ENCODE assay signal across 30 cellular contexts in the genomic region with DNA sequence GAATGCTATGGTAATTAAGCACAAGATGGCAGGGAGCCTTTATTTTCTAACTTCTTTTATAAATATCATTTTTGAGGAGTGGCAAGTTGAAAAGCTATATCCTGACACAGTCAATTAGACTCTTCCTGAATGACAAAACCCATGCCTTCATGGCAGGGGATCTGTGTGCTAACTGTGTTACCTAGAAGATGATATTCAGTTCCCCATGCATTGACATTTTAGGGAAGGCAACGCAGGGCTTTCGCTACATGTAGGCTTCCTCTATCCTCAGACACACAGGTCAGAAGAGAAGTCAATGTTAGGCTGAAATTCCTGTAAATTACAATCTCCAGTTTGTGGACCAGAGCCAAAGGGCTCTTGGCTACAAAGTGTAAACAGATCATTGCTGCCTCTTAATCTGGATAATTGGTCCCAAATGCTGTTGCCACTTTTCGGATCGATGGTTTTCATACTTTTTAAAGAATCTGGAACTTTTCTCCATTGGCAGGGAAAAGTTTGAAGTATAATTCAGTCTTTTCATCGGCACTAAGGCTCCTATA. TPM values are rescaled to one million over a fixed set of nuclear protein-coding genes. Genes with fewer than 3 reads are reported as not detected.
"Had no signal": no experiment of that assay in that cellular context is flagged by ENCODE, and none has a peak within 500 bp of the region (broad histone marks: within the 10 kb centered on the region; RNA-seq: fewer than 3 reads in every experiment).

No MANE protein-coding gene starts in this region.

- H3K27me3 ChIP-seq: ascending aorta, body of pancreas, Peyer's patch, SJCRH30 had no signal

- H3K9me3 ChIP-seq: ascending aorta, body of pancreas, Peyer's patch, SJCRH30 had no signal

- H3K27ac Mint-ChIP-seq: activated CD8-positive, alpha-beta memory T cell treated with anti-CD3 and anti-CD28 coated beads, Interleukin-2, amount 10 ng/mL, durations not matched to agents 7 days and 5 days; activated CD8-positive, alpha-beta T cell treated with anti-CD3 and anti-CD28 coated beads, Interleukin-2, amount 10 ng/mL, durations not matched to agents 7 days and 5 days; activated naive CD4-positive, alpha-beta T cell treated with anti-CD3 and anti-CD28 coated beads, Interleukin-2, amount 50 U/mL, for 24 hours; activated T-cell treated with anti-CD3 and anti-CD28 coated beads, Interleukin-2, amount 50 U/mL, for 24 hours; activated T-helper 1 cell treated with anti-CD3 and anti-CD28 coated beads, Interleukin-12 subunit alpha, Interleukin-12 subunit beta, Interleukin-2, Interleukin-4 antibody, amounts not matched to agents 30 ng/mL and 10 ng/mL and 1 ng/mL, durations not matched to agents 14 hours and 24 hours and 36 hours; T-helper 1 cell treated with Interleukin-12 subunit alpha and Interleukin-12 subunit beta and Interleukin-4 antibody, amounts not matched to agents 30 μg/mL and 1 μg/mL, for 36 hours had no signal

- H3K9me3 Mint-ChIP-seq: activated naive CD4-positive, alpha-beta T cell treated with anti-CD3 and anti-CD28 coated beads, Interleukin-2, amount 50 U/mL, for 24 hours; activated T-cell treated with anti-CD3 and anti-CD28 coated beads, Interleukin-2, amount 50 U/mL, for 24 hours; activated T-helper 1 cell treated with anti-CD3 and anti-CD28 coated beads, Interleukin-12 subunit alpha, Interleukin-12 subunit beta, Interleukin-2, Interleukin-4 antibody, amounts not matched to agents 30 ng/mL and 10 ng/mL and 1 ng/mL, durations not matched to agents 14 hours and 24 hours and 36 hours; central memory CD8-positive, alpha-beta T cell; T-helper 1 cell treated with Interleukin-12 subunit alpha and Interleukin-12 subunit beta and Interleukin-4 antibody, amounts not matched to agents 30 μg/mL and 1 μg/mL, for 36 hours had no signal

- H3K27me3 Mint-ChIP-seq: activated CD8-positive, alpha-beta memory T cell treated with anti-CD3 and anti-CD28 coated beads, Interleukin-2, amount 10 ng/mL, durations not matched to agents 7 days and 5 days had no signal

- DNase-seq: activated CD4-positive, alpha-beta T cell treated with anti-CD3 and anti-CD28 coated beads for 4 hours; activated CD4-positive, alpha-beta T cell treated with anti-CD3 and anti-CD28 coated beads, Interleukin-2, amount 50 U/mL, for 4 hours; activated CD8-positive, alpha-beta memory T cell treated with anti-CD3 and anti-CD28 coated beads, Interleukin-2, amount 10 ng/mL, durations not matched to agents 7 days and 5 days; activated CD8-positive, alpha-beta T cell treated with anti-CD3 and anti-CD28 coated beads, Interleukin-2, amount 10 ng/mL, durations not matched to agents 7 days and 5 days; activated effector memory CD4-positive, alpha-beta T cell treated with Interleukin-2 at 50 U/mL for 16 hours; activated naive CD4-positive, alpha-beta T cell; activated T-cell treated with anti-CD3 and anti-CD28 coated beads, Interleukin-2, amount 50 U/mL, for 24 hours; amniotic stem cell; body of pancreas; Kasumi-1; KBM-7; NCI-H1048; NCI-H146; NCI-H187 treated with DMSO at 0.1 percent for 48 hours; NCI-H2081 treated with DMSO at 0.1 percent for 48 hours; NCI-H2227 treated with DMSO at 0.1 percent for 48 hours; NCI-H446 treated with DMSO at 0.1 percent for 48 hours; NCI-H526; NCI-H774; NK-92 treated with Interleukin-12 subunit alpha and Interleukin-12 subunit beta, amount 100 ng/mL, for 24 hours; Peyer's patch; Right ventricle myocardium superior; SJCRH30 had no signal

- H3K4me3 Mint-ChIP-seq: activated CD8-positive, alpha-beta memory T cell treated with anti-CD3 and anti-CD28 coated beads, Interleukin-2, amount 10 ng/mL, durations not matched to agents 7 days and 5 days; activated CD8-positive, alpha-beta T cell treated with anti-CD3 and anti-CD28 coated beads, Interleukin-2, amount 10 ng/mL, durations not matched to agents 7 days and 5 days; activated naive CD4-positive, alpha-beta T cell treated with anti-CD3 and anti-CD28 coated beads, Interleukin-2, amount 50 U/mL, for 24 hours; activated T-cell treated with anti-CD3 and anti-CD28 coated beads, Interleukin-2, amount 50 U/mL, for 24 hours; activated T-helper 1 cell treated with anti-CD3 and anti-CD28 coated beads, Interleukin-12 subunit alpha, Interleukin-12 subunit beta, Interleukin-2, Interleukin-4 antibody, amounts not matched to agents 30 ng/mL and 10 ng/mL and 1 ng/mL, durations not matched to agents 14 hours and 24 hours and 36 hours; central memory CD8-positive, alpha-beta T cell; T-helper 1 cell treated with Interleukin-12 subunit alpha and Interleukin-12 subunit beta and Interleukin-4 antibody, amounts not matched to agents 30 μg/mL and 1 μg/mL, for 36 hours had no signal

- H3K36me3 Mint-ChIP-seq: activated CD8-positive, alpha-beta memory T cell treated with anti-CD3 and anti-CD28 coated beads, Interleukin-2, amount 10 ng/mL, durations not matched to agents 7 days and 5 days; activated naive CD4-positive, alpha-beta T cell treated with anti-CD3 and anti-CD28 coated beads, Interleukin-2, amount 50 U/mL, for 24 hours had no signal

- H3K27ac ChIP-seq: ascending aorta, body of pancreas, Peyer's patch, RWPE1, SJCRH30 had no signal

- H3K4me3 ChIP-seq: ascending aorta, body of pancreas, Peyer's patch, SJCRH30 had no signal

- H3K4me1 Mint-ChIP-seq: activated CD8-positive, alpha-beta memory T cell treated with anti-CD3 and anti-CD28 coated beads, Interleukin-2, amount 10 ng/mL, durations not matched to agents 7 days and 5 days; activated naive CD4-positive, alpha-beta T cell treated with anti-CD3 and anti-CD28 coated beads, Interleukin-2, amount 50 U/mL, for 24 hours; central memory CD8-positive, alpha-beta T cell had no signal

- ATAC-seq: activated CD4-positive, CD25-positive, alpha-beta regulatory T cell treated with anti-CD3 and anti-CD28 coated beads, Interleukin-2, amount 50 U/mL, for 24 hours; activated CD8-positive, alpha-beta memory T cell treated with anti-CD3 and anti-CD28 coated beads, Interleukin-2, amount 10 ng/mL, durations not matched to agents 7 days and 5 days; activated CD8-positive, alpha-beta T cell treated with anti-CD3 and anti-CD28 coated beads, Interleukin-2, amount 10 ng/mL, durations not matched to agents 7 days and 5 days; body of pancreas had no signal

- H3K36me3 ChIP-seq: ascending aorta, Peyer's patch, SJCRH30 had no signal

- H3K4me1 ChIP-seq: body of pancreas, Peyer's patch, SJCRH30 had no signal

RNA-seq across cellular contexts. Expression of a gene that starts 22.6 kb away (rescaled TPM):
- total RNA-seq: activated CD8-positive, alpha-beta memory T cell treated with anti-CD3 and anti-CD28 coated beads, Interleukin-2, amount 10 ng/mL, durations not matched to agents 7 days and 5 days; activated CD8-positive, alpha-beta T cell treated with anti-CD3 and anti-CD28 coated beads, Interleukin-2, amount 10 ng/mL, durations not matched to agents 7 days and 5 days; activated T-helper 1 cell treated with anti-CD3 and anti-CD28 coated beads, Interleukin-12 subunit alpha, Interleukin-12 subunit beta, Interleukin-2, Interleukin-4 antibody, amounts not matched to agents 30 ng/mL and 10 ng/mL and 1 ng/mL, durations not matched to agents 14 hours and 24 hours and 36 hours had no signal
